ENCODE assay signal across 1 cellular context in genomic region chr4:108172780-108173598, GRCh38.
TF ChIP-seq lines count a peak whose summit lies in the region.

No MANE protein-coding gene starts in this region.

TF ChIP-seq in K562, 482 proteins besides CTCF, POLR2A, EP300 and RAD21 (continued from another document):
- TF ChIP-seq ADNP (tag; IDR thresholded peaks at IDR 0.05): no peak
- no peak for TF ChIP-seq FOXP1 (CRISPR knock-in tag; IDR thresholded peaks at IDR 0.05)
- TF ChIP-seq GATAD2A (IDR thresholded peaks at IDR 0.05): no peak
- no peak for TF ChIP-seq MAFG (tag; conservative IDR thresholded peaks at IDR 0.05)
- 0 out of 4 replicates have a peak, but pooled peaks of 1 of the 2 experiments have one; percentile 50 for TF ChIP-seq KDM4B (IDR thresholded peaks at IDR 0.05; ENCODE audit: borderline replicate concordance in 2 of 2, low read depth in 1 of 2)
- peak; percentile 62; the same call in 1 of the 2 replicates for TF ChIP-seq SUPT5H (IDR thresholded peaks at IDR 0.05)
- TF ChIP-seq MNT (conservative IDR thresholded peaks at IDR 0.05): peak; percentile 58 to 75; a peak in 3 of 4 replicates
- TF ChIP-seq EHMT2 (IDR thresholded peaks at IDR 0.05): no peak
- TF ChIP-seq SAFB (IDR thresholded peaks at IDR 0.05; ENCODE audit: borderline replicate concordance, low read depth, low read length): peak; percentile 95
- no peak for TF ChIP-seq TCF3 (CRISPR knock-in tag; IDR thresholded peaks at IDR 0.05)
- no peak for TF ChIP-seq HDGF (IDR thresholded peaks at IDR 0.05)
- peak; percentile 94 for TF ChIP-seq NRF1 (conservative IDR thresholded peaks at IDR 0.05 in 1 of 2, IDR thresholded peaks at IDR 0.05 in 1 of 2)
- peak; percentile 61 for TF ChIP-seq TFAP4 (CRISPR knock-in tag; IDR thresholded peaks at IDR 0.05; ENCODE audit: borderline replicate concordance)
- peak; percentile 16 for TF ChIP-seq ZFP36 (IDR thresholded peaks at IDR 0.05; ENCODE audit: low read depth, low read length, partially characterized antibody)
- TF ChIP-seq ZNF507 (tag; conservative IDR thresholded peaks at IDR 0.05): no peak
- TF ChIP-seq ZEB2 (IDR thresholded peaks at IDR 0.05): no peak
